19 cellular contexts compared by ENCODE assay signal in genomic region chr2:226339616-226340015, GRCh38.
"Had no signal": no experiment of that assay in that cellular context is flagged by ENCODE, and none has a peak within 500 bp of the region (broad histone marks: within the 10 kb centered on the region; RNA-seq: fewer than 3 reads in every experiment).

No MANE protein-coding gene starts in this region.

- H3K27me3 ChIP-seq: ovary, right atrium auricular region, suprapubic skin, tibial nerve, uterus had no signal

- H3K4me1 ChIP-seq: left ventricle myocardium inferior, right atrium auricular region, spleen, suprapubic skin, tibial nerve had no signal

- ATAC-seq: natural killer cell treated with Interleukin-12 subunit alpha and Interleukin-12 subunit beta and Interleukin-15 and Interleukin-18, amount 100 ng/mL, for 72 hours; sciatic nerve; stimulated activated effector memory CD8-positive, alpha-beta T cell treated with anti-CD3 and anti-CD28 coated beads, Interleukin-12 subunit alpha, Interleukin-12 subunit beta, amount 100 ng/mL, for 72 hours had no signal

- H3K27ac ChIP-seq: left ventricle myocardium inferior, right atrium auricular region, skin epidermis, spleen, suprapubic skin, thoracic aorta, tibial nerve had no signal

- DNase-seq: hypothalamus; immature natural killer cell; left ventricle myocardium inferior; mesendoderm; naive B cell; ovary; spleen; stimulated activated CD4-positive, alpha-beta T cell treated with anti-CD3 and anti-CD28 coated beads, Interleukin-4, amount 100 ng/mL, for 24 hours; stimulated activated naive CD4-positive, alpha-beta T cell; uterus had no signal

- H3K36me3 ChIP-seq: left ventricle myocardium inferior, ovary, right atrium auricular region, spleen, suprapubic skin, thoracic aorta, tibial nerve, uterus had no signal

- H3K9me3 ChIP-seq: left ventricle myocardium inferior, ovary, right atrium auricular region, spleen, suprapubic skin, thoracic aorta, tibial nerve, uterus had no signal

- H3K4me3 ChIP-seq: left ventricle myocardium inferior, lung, ovary, right atrium auricular region, skin epidermis, spleen, suprapubic skin, thoracic aorta, tibial nerve, uterus had no signal
